22 cellular contexts compared by ENCODE assay signal in genomic region chr3:15955968-15956367, GRCh38.
DNase-seq lines count a peak whose midpoint lies in the region; ATAC-seq, FAIRE-seq and TF ChIP-seq lines count a peak whose summit lies in the region.
"Had no signal": no experiment of that assay in that cellular context is flagged by ENCODE, and none has a peak within 500 bp of the region (broad histone marks: within the 10 kb centered on the region; RNA-seq: fewer than 3 reads in every experiment).

No MANE protein-coding gene starts in this region.

- TF ChIP-seq EP300 in K562 (IDR thresholded peaks at IDR 0.05; ENCODE audit: low read length) = no peak

- H3K9me1 ChIP-seq in K562 (ENCODE audit: control insufficient read depth, insufficient read depth, low read length) = no peaks in the 10 kb centered on the region

- no peak for TF ChIP-seq POLR2A in K562 (conservative IDR thresholded peaks at IDR 0.05)

- CTCF ChIA-PET in K562 (lab: Yijun Ruan, JAX; ENCODE audit: low intra/inter-chr PET ratio) = no interaction called here

- no peaks in the 10 kb centered on the region for H3K27me3 ChIP-seq in GM23248 (replicated peaks; ENCODE audit: insufficient read depth)
- H3K27me3 ChIP-seq in K562 (ENCODE audit: control insufficient read depth in 2 of 2, insufficient read depth in 2 of 2, low read length in 2 of 2) = peaks cover 0 to 7% of the 10 kb centered on the region in 2 experiments; a peak in 2 of 5 replicates
- H3K27me3 ChIP-seq in HAP-1 (ENCODE audit: low read depth) = no peaks in the 10 kb centered on the region
- H3K27me3 ChIP-seq: body of pancreas, neutrophil, stomach had no signal

- H3K79me2 ChIP-seq in GM23248 (ENCODE audit: insufficient read depth) = no peaks in the 10 kb centered on the region
- H3K79me2 ChIP-seq in K562 (ENCODE audit: control insufficient read depth, insufficient read depth, low read length) = no peaks in the 10 kb centered on the region

- no peak for FAIRE-seq in K562 (lab: Jason Lieb, UNC)
- FAIRE-seq: D721Med had no signal

- H3F3A ChIP-seq in GM23248 (ENCODE audit: insufficient read depth) = peaks cover 9% of the 10 kb centered on the region; the same call in 1 of the 2 replicates

- H4K20me1 ChIP-seq in GM23248 (ENCODE audit: insufficient read depth) (no peaks in the 10 kb centered on the region), K562 (replicated peaks; ENCODE audit: control insufficient read depth, insufficient read depth, low read length) (no peaks in the 10 kb centered on the region)

- in situ Hi-C loops in GM23248 (cut with MboI) = no loop called here
- in situ Hi-C loops in K562 (cut with MboI) = no loop called here
- in situ Hi-C loops in HAP-1 (cut with MboI; ENCODE audit: low sequenced_read_pairs) = no loop called here

- H3K36me3 ChIP-seq in GM23248 (ENCODE audit: low read depth) = no peaks in the 10 kb centered on the region
- no peaks in the 10 kb centered on the region for H3K36me3 ChIP-seq in K562 (ENCODE audit: control insufficient read depth, insufficient read depth, low read length)
- H3K36me3 ChIP-seq in HAP-1 (replicated peaks) = no peaks in the 10 kb centered on the region
- H3K36me3 ChIP-seq: left ventricle myocardium inferior, neutrophil, stomach had no signal

- H3K9me2 ChIP-seq in GM23248 (ENCODE audit: insufficient read depth) = no peaks in the 10 kb centered on the region

- TF ChIP-seq RAD21 in K562 (CRISPR knock-in tag; conservative IDR thresholded peaks at IDR 0.05 in 1 of 2, IDR thresholded peaks at IDR 0.05 in 1 of 2) = no peak

- intact Hi-C loops in K562 (cut with micrococcal nuclease) = no loop called here

- H3K9me3 ChIP-seq in GM23248 (ENCODE audit: low read depth) (no peaks in the 10 kb centered on the region), K562 (replicated peaks; ENCODE audit: control insufficient read depth, insufficient read depth, low read depth, low read length) (no peaks in the 10 kb centered on the region), HAP-1 (no peaks in the 10 kb centered on the region)
- H3K9me3 ChIP-seq: body of pancreas, left ventricle myocardium inferior, mucosa of descending colon, neutrophil, stomach had no signal

- peak; percentile 21 for DNase-seq in GM23248
- no peak for DNase-seq in K562 (ENCODE audit: extremely low read depth in 1 of 4, low spot score in 3 of 4)
- DNase-seq in foreskin melanocyte = peak; percentile 14
- peak; percentile 74 for DNase-seq in pons (ENCODE audit: low spot score)
- no peak for DNase-seq in HAP-1 (ENCODE audit: low spot score in 2 of 2)
- no peak for DNase-seq in D341Med (ENCODE audit: low spot score)
- DNase-seq: activated CD4-positive, alpha-beta T cell treated with anti-CD3 and anti-CD28 coated beads, Interleukin-2, amount 50 U/mL, for 1 hour; body of pancreas; cortex of kidney; EL; GOT3; left ventricle myocardium inferior; mucosa of descending colon; NCI-H146; stomach; T-helper 9 cell had no signal

- H3K27ac ChIP-seq in GM23248 (no peak overlapping the region), K562 (ENCODE audit: extremely low read depth, low read depth, low read length) (no peak overlapping the region)
- H3K27ac ChIP-seq: body of pancreas, KMS-11, left ventricle myocardium inferior, neutrophil, stomach had no signal

- POLR2A ChIA-PET in K562 (lab: Yijun Ruan, JAX) = no interaction called here

- ATAC-seq in K562 (0 out of 3 replicates have a peak, but pooled peaks have one; percentile 39), HG03039 (IDR thresholded peaks at IDR 0.05; ENCODE audit: unreplicated experiment) (no peak), GM19452 (IDR thresholded peaks at IDR 0.05; ENCODE audit: unreplicated experiment) (no peak)
- ATAC-seq: body of pancreas, mucosa of descending colon, Right ventricle myocardium inferior had no signal

- H2AFZ ChIP-seq in GM23248 (0 out of 2 replicates have a peak overlapping the region, but pooled peaks have one; percentile 18), K562 (ENCODE audit: low read depth, low read length) (peak overlapping the region; percentile 3; the same call in 1 of the 2 replicates)

- no peak for TF ChIP-seq CTCF in K562 (IDR thresholded peaks at IDR 0.05 in 2 of 3, conservative IDR thresholded peaks at IDR 0.05 in 1 of 3; ENCODE audit: insufficient read depth in 2 of 3, low read depth in 1 of 3, low read length in 3 of 3)

- H3K4me1 ChIP-seq in GM23248 (ENCODE audit: insufficient read depth) (peaks cover 11% of the 10 kb centered on the region; the same call in 1 of the 2 replicates), K562 (replicated peaks in 1 of 2; ENCODE audit: control insufficient read depth in 2 of 2, insufficient read depth in 2 of 2, low read length in 2 of 2) (no peaks in the 10 kb centered on the region), HAP-1 (no peaks in the 10 kb centered on the region)
- H3K4me1 ChIP-seq: stomach had no signal

- H3K4me3 ChIP-seq in GM23248 (no peak overlapping the region), K562 (no peak overlapping the region), HAP-1 (no peak overlapping the region)
- H3K4me3 ChIP-seq: body of pancreas, left ventricle myocardium inferior, mucosa of descending colon, stomach had no signal

- WGBS in GM23248 (ENCODE audit: low coverage in 1 of 2, low lambda C conversion rate in 2 of 2, missing lambda C conversion rate in 2 of 2), 2 experiments = 85 to 89% methylated on average over 1 of the region's 1 CpG
- 0% methylated on average over 1 of the region's 1 CpG for WGBS in K562 (ENCODE audit: insufficient coverage, low coverage, missing lambda C conversion rate)

- no TSS peak for BruUV-seq in K562 (replicated peaks; lab: Mats Ljungman, UMichigan)

- no peak overlapping the region for H3K9ac ChIP-seq in GM23248
- H3K9ac ChIP-seq in K562 (ENCODE audit: insufficient read depth in 1 of 2, low read depth in 2 of 2, low read length in 2 of 2) = no peak overlapping the region
- H3K9ac ChIP-seq: KMS-11 had no signal

- no peak overlapping the region for H3K4me2 ChIP-seq in GM23248 (ENCODE audit: unreplicated experiment)
- H3K4me2 ChIP-seq in K562 (ENCODE audit: insufficient read depth, low read length) = no peak overlapping the region
- H3K4me2 ChIP-seq: KMS-11 had no signal

TF ChIP-seq in K562, 482 proteins besides CTCF, POLR2A, EP300 and RAD21:
- TF ChIP-seq MAFF (IDR thresholded peaks at IDR 0.05; ENCODE audit: low read length) (peak; percentile 51), C11orf30 (IDR thresholded peaks at IDR 0.05; ENCODE audit: low read depth) (peak; percentile 38; the same call in 1 of the 2 replicates), MAFG (tag; conservative IDR thresholded peaks at IDR 0.05) (peak; percentile 58), NFE2 (IDR thresholded peaks at IDR 0.05; ENCODE audit: low read depth) (peak; percentile 70), LARP7 (IDR thresholded peaks at IDR 0.05) (no peak)

Comparison
In these comparisons a context has a peak if more than half of its experiments do, and no peak if none do; other contexts are left out.
1. DNase-seq: peak in GM23248 (single experiment), foreskin melanocyte (single experiment) and pons (single experiment); none in K562 (0 of 4), HAP-1 (0 of 2) and D341Med (single experiment).